Comparison of ENCODE assay signal across 8 cellular contexts in genomic region chr17:38896373-38896954, GRCh38. TPM values are rescaled to one million over a fixed set of nuclear protein-coding genes. Genes with fewer than 3 reads are reported as not detected.
DNase-seq lines count a peak whose midpoint lies in the region; ATAC-seq, FAIRE-seq and TF ChIP-seq lines count a peak whose summit lies in the region.
"Had no signal": no experiment of that assay in that cellular context is flagged by ENCODE, and none has a peak within 500 bp of the region (broad histone marks: within the 10 kb centered on the region; RNA-seq: fewer than 3 reads in every experiment).

No MANE protein-coding gene starts in this region.

- H3K27me3 Mint-ChIP-seq in stimulated activated naive B cell treated with anti-CD40 and anti-IgM and Interleukin-4, amounts not matched to agents 10 μg/mL and 1 μg/mL and 100 μg/mL, for 72 hours, result no peaks in the 10 kb centered on the region

- DNase-seq in adipocyte (ENCODE audit: low read depth) (no peak), kidney (no peak), AML-193 (lab: John Stamatoyannopoulos, UW) (no peak), GM23248 (no peak), GF-D8 (lab: John Stamatoyannopoulos, UW) (no peak)
- no peak for DNase-seq in stimulated activated naive B cell treated with anti-CD40 and anti-IgM and Interleukin-4, amounts not matched to agents 10 μg/mL and 1 μg/mL and 100 μg/mL, for 72 hours
- DNase-seq: NCI-H146 had no signal

- H3K9ac ChIP-seq in KMS-11 (no peak overlapping the region), adipocyte (ENCODE audit: low read length) (peak overlapping the region; percentile 40), kidney (ENCODE audit: low read length in 2 of 2) (no peak overlapping the region), GM23248 (no peak overlapping the region)

- H3K27ac ChIP-seq in KMS-11 (peak overlapping the region; percentile 79; the same call in 1 of the 2 replicates), kidney (ENCODE audit: low read depth in 2 of 2, low read length in 2 of 2) (peak overlapping the region; percentile 85 to 86), GM23248 (no peak overlapping the region; the same call in 1 of the 2 replicates)

- H3K4me1 ChIP-seq in KMS-11 (ENCODE audit: low read depth, poor library complexity, severe bottlenecking), result peaks cover 36% of the 10 kb centered on the region
- peaks cover 78% of the 10 kb centered on the region for H3K4me1 ChIP-seq in adipocyte (ENCODE audit: control insufficient read depth, insufficient read depth, low read length)
- H3K4me1 ChIP-seq in kidney (ENCODE audit: control insufficient read depth in 1 of 2, insufficient read depth in 1 of 2, low read depth in 1 of 2, low read length in 2 of 2), result peaks cover 42 to 54% of the 10 kb centered on the region in 2 donors
- peaks cover 13% of the 10 kb centered on the region for H3K4me1 ChIP-seq in GM23248 (ENCODE audit: insufficient read depth)

- no peaks in the 10 kb centered on the region for H3K36me3 ChIP-seq in KMS-11 (ENCODE audit: insufficient read depth)
- H3K36me3 ChIP-seq in adipocyte (ENCODE audit: control insufficient read depth, insufficient read depth, low read length, severe bottlenecking), result peaks cover 72% of the 10 kb centered on the region
- H3K36me3 ChIP-seq in kidney (ENCODE audit: control insufficient read depth in 1 of 2, insufficient read depth in 2 of 2, low read length in 2 of 2), result peaks cover 5 to 20% of the 10 kb centered on the region in 2 donors
- peaks cover 58% of the 10 kb centered on the region for H3K36me3 ChIP-seq in GM23248 (ENCODE audit: low read depth)

- FAIRE-seq in kidney (lab: Jason Lieb, UNC), result no peak

- no peaks in the 10 kb centered on the region for H3K9me3 ChIP-seq in adipocyte (ENCODE audit: control insufficient read depth, low read length)
- no peaks in the 10 kb centered on the region for H3K9me3 ChIP-seq in kidney (ENCODE audit: control insufficient read depth in 1 of 2, low read length in 2 of 2)
- no peaks in the 10 kb centered on the region for H3K9me3 ChIP-seq in GM23248 (ENCODE audit: low read depth)

- WGBS in GM23248 (ENCODE audit: low coverage in 1 of 2, low lambda C conversion rate in 2 of 2, missing lambda C conversion rate in 2 of 2), 2 experiments, result 72 to 73% methylated on average over 13 of the region's 13 CpGs

- peaks cover 69% of the 10 kb centered on the region for H3F3A ChIP-seq in GM23248 (ENCODE audit: insufficient read depth)

- H3K4me3 Mint-ChIP-seq in stimulated activated naive B cell treated with anti-CD40 and anti-IgM and Interleukin-4, amounts not matched to agents 10 μg/mL and 1 μg/mL and 100 μg/mL, for 72 hours, result no peak overlapping the region

- no peaks in the 10 kb centered on the region for H3K79me2 ChIP-seq in KMS-11 (ENCODE audit: insufficient read depth, low read depth)
- H3K79me2 ChIP-seq in GM23248 (ENCODE audit: insufficient read depth), result peaks cover 88% of the 10 kb centered on the region

- peak overlapping the region; percentile 81 for H3K27ac Mint-ChIP-seq in stimulated activated naive B cell treated with anti-CD40 and anti-IgM and Interleukin-4, amounts not matched to agents 10 μg/mL and 1 μg/mL and 100 μg/mL, for 72 hours

- H3K4me2 ChIP-seq in KMS-11 (no peak overlapping the region), GM23248 (ENCODE audit: unreplicated experiment) (no peak overlapping the region)

- H4K20me1 ChIP-seq in KMS-11 (ENCODE audit: insufficient read depth) (no peaks in the 10 kb centered on the region), GM23248 (ENCODE audit: insufficient read depth) (peaks cover 14% of the 10 kb centered on the region)

- H3K4me3 ChIP-seq in KMS-11 (IDR thresholded peaks at IDR 0.05; ENCODE audit: insufficient read depth, low read depth, low read length), result no peak overlapping the region
- H3K4me3 ChIP-seq in adipocyte (ENCODE audit: low read length), result no peak overlapping the region
- no peak overlapping the region for H3K4me3 ChIP-seq in kidney (ENCODE audit: low read length in 2 of 2)
- no peak overlapping the region for H3K4me3 ChIP-seq in GM23248

- H3K27me3 ChIP-seq in KMS-11 (ENCODE audit: insufficient read depth, low read depth), result no peaks in the 10 kb centered on the region
- no peaks in the 10 kb centered on the region for H3K27me3 ChIP-seq in adipocyte (replicated peaks; ENCODE audit: control insufficient read depth, insufficient read depth, low read length)
- H3K27me3 ChIP-seq in GM23248 (replicated peaks; ENCODE audit: insufficient read depth), result no peaks in the 10 kb centered on the region

- no peaks in the 10 kb centered on the region for H3K9me3 Mint-ChIP-seq in stimulated activated naive B cell treated with anti-CD40 and anti-IgM and Interleukin-4, amounts not matched to agents 10 μg/mL and 1 μg/mL and 100 μg/mL, for 72 hours

- no peak for ATAC-seq in stimulated activated naive B cell treated with anti-CD40 and anti-IgM and Interleukin-4, amounts not matched to agents 10 μg/mL and 1 μg/mL and 100 μg/mL, for 72 hours (replicated peaks)

- H3K36me3 Mint-ChIP-seq in stimulated activated naive B cell treated with anti-CD40 and anti-IgM and Interleukin-4, amounts not matched to agents 10 μg/mL and 1 μg/mL and 100 μg/mL, for 72 hours, result peaks cover 27 to 70% of the 10 kb centered on the region in 2 donors

- TF ChIP-seq CTCF in KMS-11 (conservative IDR thresholded peaks at IDR 0.05; ENCODE audit: low read depth, low read length) (no peak), kidney (IDR thresholded peaks at IDR 0.05; ENCODE audit: borderline replicate concordance, extremely low read depth, insufficient read depth) (no peak)

- in situ Hi-C loops in GM23248 (cut with MboI), result no loop called here

- intact Hi-C loops in kidney (cut with DNase I), result no loop called here

- peaks cover 43 to 75% of the 10 kb centered on the region in 2 donors for H3K4me1 Mint-ChIP-seq in stimulated activated naive B cell treated with anti-CD40 and anti-IgM and Interleukin-4, amounts not matched to agents 10 μg/mL and 1 μg/mL and 100 μg/mL, for 72 hours

- no peaks in the 10 kb centered on the region for H3K9me2 ChIP-seq in GM23248 (ENCODE audit: insufficient read depth)

- H2AFZ ChIP-seq in KMS-11 (ENCODE audit: low read depth) (no peak overlapping the region), GM23248 (no peak overlapping the region)

RNA-seq across cellular contexts. Expression of gene LASP1, which starts 26.6 kb away (rescaled TPM):
- 138 TPM for total RNA-seq in kidney
- polyA plus RNA-seq in kidney (ENCODE audit: insufficient read depth, low read depth, low replicate concordance) (62.5 TPM), GM23248 (2016; fragmentation: Nextera tagmentation; extraction: Ambion mirVana) (198 and 203 TPM in 2 replicates)
- total RNA-seq in GM23248 (2014; rRNA removed; shearing (Covaris generic)), result 207 and 250 TPM in 2 replicates

RNA-seq across cellular contexts. Expression of gene RPL23, which starts 42.9 kb away (rescaled TPM):
- 1,183 TPM for total RNA-seq in kidney
- polyA plus RNA-seq in kidney (ENCODE audit: insufficient read depth, low read depth, low replicate concordance) (2,399 TPM), GM23248 (2016; fragmentation: Nextera tagmentation; extraction: Ambion mirVana) (1,114 and 1,221 TPM in 2 replicates)
- total RNA-seq in GM23248 (2014; rRNA removed; shearing (Covaris generic)), result 516 and 553 TPM in 2 replicates
